Comparison of ENCODE assay signal across 11 cellular contexts in the genomic region with DNA sequence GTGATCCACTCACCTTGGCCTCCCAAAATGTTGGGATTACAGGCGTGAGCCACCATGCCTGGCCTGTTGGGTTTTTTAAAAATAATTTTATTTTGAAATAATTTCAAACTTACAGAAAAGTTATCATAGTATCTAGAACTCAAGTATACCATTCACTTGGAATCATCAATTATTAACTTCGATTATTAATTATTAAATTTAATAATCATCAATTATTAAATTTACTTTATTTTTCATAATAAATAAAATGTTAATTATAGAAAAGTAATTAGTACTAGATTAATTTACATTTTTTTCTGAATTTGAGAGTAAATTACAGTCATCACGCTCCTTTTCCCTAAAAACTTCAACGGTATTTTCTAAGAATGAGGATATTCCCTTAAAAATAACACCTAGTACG. TPM values are rescaled to one million over a fixed set of nuclear protein-coding genes. Genes with fewer than 3 reads are reported as not detected.
"Had no signal": no experiment of that assay in that cellular context is flagged by ENCODE, and none has a peak within 500 bp of the region (broad histone marks: within the 10 kb centered on the region; RNA-seq: fewer than 3 reads in every experiment).

No MANE protein-coding gene starts in this region.

- H3K36me3 ChIP-seq: pancreas, thyroid gland had no signal

- H3K4me3 ChIP-seq: dorsolateral prefrontal cortex, pancreas, thyroid gland had no signal

- H3K27ac ChIP-seq: dorsolateral prefrontal cortex, pancreas, thyroid gland had no signal

- FAIRE-seq: pancreas, TTC549 had no signal

- ATAC-seq: left lobe of liver, pancreas had no signal

- H3K4me1 ChIP-seq: pancreas, thyroid gland had no signal

- H3K9me3 ChIP-seq: pancreas, thyroid gland had no signal

- H3K27me3 ChIP-seq: pancreas, thyroid gland had no signal

- DNase-seq: activated B cell treated with CpG ODN at 0.5 μM for 24 hours; dorsolateral prefrontal cortex; midbrain; pancreas; stimulated activated CD4-positive, alpha-beta T cell treated with anti-CD3 and anti-CD28 coated beads, Interleukin-1b, Interleukin-23, amount 100 ng/mL, for 48 hours; thyroid gland had no signal

RNA-seq across cellular contexts. Expression of a gene that starts 13.7 kb away (rescaled TPM):
- total RNA-seq: cardiac septum, lung microvascular endothelial cell, myocyte had no signal
